In genomic region chr6:4358414-4359107, GRCh38 we compare ENCODE assay signal across 9 cellular contexts.
A peak's percentile ranks its signal among the peaks of the same experiment; 100 is the strongest.
DNase-seq lines count a peak whose midpoint lies in the region; ATAC-seq, FAIRE-seq and TF ChIP-seq lines count a peak whose summit lies in the region.
"Had no signal": no experiment of that assay in that cellular context is flagged by ENCODE, and none has a peak within 500 bp of the region (broad histone marks: within the 10 kb centered on the region; RNA-seq: fewer than 3 reads in every experiment).

No MANE protein-coding gene starts in this region.

- H4K20me1 ChIP-seq in endothelial cell of umbilical vein (replicated peaks; ENCODE audit: control insufficient read depth, extremely low read depth, insufficient read depth, low read length), result no peaks in the 10 kb centered on the region

- H3K36me3 Mint-ChIP-seq in activated CD4-positive, alpha-beta T cell treated with anti-CD3 and anti-CD28 coated beads for 36 hours (ENCODE audit: low read depth), result no peaks in the 10 kb centered on the region

- H3K4me1 ChIP-seq in endothelial cell of umbilical vein (ENCODE audit: control insufficient read depth, extremely low read depth, insufficient read depth, low read length) (peaks cover 14% of the 10 kb centered on the region), mesendoderm (ENCODE audit: control insufficient read depth, low read depth, low read length) (no peaks in the 10 kb centered on the region), thoracic aorta (ENCODE audit: control insufficient read depth in 1 of 2, low read depth in 2 of 2) (peaks cover 7 to 12% of the 10 kb centered on the region in 2 donors)

- H3K9me3 ChIP-seq in endothelial cell of umbilical vein (replicated peaks; ENCODE audit: control insufficient read depth, insufficient read depth, low read length) (no peaks in the 10 kb centered on the region), thoracic aorta (no peaks in the 10 kb centered on the region)

- no peak overlapping the region for H3K4ac ChIP-seq in mesendoderm (ENCODE audit: low read depth, low read length)

- H3K79me2 ChIP-seq in endothelial cell of umbilical vein (ENCODE audit: control insufficient read depth, insufficient read depth, low read length) (no peaks in the 10 kb centered on the region), mesendoderm (ENCODE audit: control insufficient read depth, insufficient read depth, low read length) (no peaks in the 10 kb centered on the region)

- no peak overlapping the region for H3K4me3 ChIP-seq in endothelial cell of umbilical vein (replicated peaks in 1 of 3; ENCODE audit: insufficient read depth in 1 of 3, low read depth in 1 of 3, low read length in 3 of 3)
- H3K4me3 ChIP-seq in mesendoderm (ENCODE audit: low read length), result no peak overlapping the region
- H3K4me3 ChIP-seq in thoracic aorta, result peak overlapping the region; percentile 48

- H3K27me3 ChIP-seq in endothelial cell of umbilical vein (ENCODE audit: control insufficient read depth in 2 of 2, insufficient read depth in 2 of 2, low read length in 2 of 2), result no peaks in the 10 kb centered on the region
- H3K27me3 ChIP-seq in mesendoderm (ENCODE audit: insufficient read depth, low read length, poor library complexity), result no peaks in the 10 kb centered on the region
- H3K27me3 ChIP-seq in thoracic aorta (replicated peaks; ENCODE audit: insufficient read depth), result no peaks in the 10 kb centered on the region

- whole genome bisulfite sequencing in mesendoderm (ENCODE audit: extremely low coverage, insufficient coverage, low lambda C conversion rate), result no CpG with 5 or more reads among the region's 13 CpGs

- intact Hi-C loops in activated CD4-positive, alpha-beta T cell treated with anti-CD3 and anti-CD28 coated beads for 36 hours (cut with DNase I, micrococcal nuclease), result no loop called here
- intact Hi-C loops in endothelial cell of umbilical vein (cut with micrococcal nuclease), result loop anchor here (1.0 to 5.0 kb wide), 4 partner anchors 23 to 645 kb away; no protein-coding TSS in a partner anchor

- H3K56ac ChIP-seq in mesendoderm (ENCODE audit: low read length), result no peak overlapping the region

- no peak for TF ChIP-seq CTCF in endothelial cell of umbilical vein (IDR thresholded peaks at IDR 0.05; ENCODE audit: extremely low read depth in 1 of 2, insufficient read depth in 1 of 2, low read depth in 1 of 2, low read length in 2 of 2)
- TF ChIP-seq CTCF in thoracic aorta (IDR thresholded peaks at IDR 0.05), result no peak

- H3K23ac ChIP-seq in mesendoderm (ENCODE audit: low read length), result no peak overlapping the region

- TF ChIP-seq POLR2A in endothelial cell of umbilical vein (IDR thresholded peaks at IDR 0.05; ENCODE audit: low read depth, low read length), result no peak

- H2AK5ac ChIP-seq in mesendoderm (ENCODE audit: low read length), result no peak overlapping the region

- H3K4me1 Mint-ChIP-seq in activated CD4-positive, alpha-beta T cell treated with anti-CD3 and anti-CD28 coated beads for 36 hours, result no peaks in the 10 kb centered on the region

- H2BK5ac ChIP-seq in mesendoderm (ENCODE audit: low read length), result no peak overlapping the region

- no peaks in the 10 kb centered on the region for H3K9me1 ChIP-seq in endothelial cell of umbilical vein (replicated peaks; ENCODE audit: control insufficient read depth, extremely low read depth, insufficient read depth, low read length)

- H3K27ac Mint-ChIP-seq in activated CD4-positive, alpha-beta T cell treated with anti-CD3 and anti-CD28 coated beads for 36 hours, result no peak overlapping the region

- CTCF ChIA-PET in activated CD4-positive, alpha-beta T cell treated with anti-CD3 and anti-CD28 coated beads for 36 hours (lab: Charles Lee), result interaction anchor here (0.7 to 1.5 kb wide), 2 partner anchors 76 to 300 kb away, joined by 3 read pairs; no protein-coding TSS in a partner anchor
- CTCF ChIA-PET in endothelial cell of umbilical vein (lab: Charles Lee), result interaction anchor here (1.0 to 2.0 kb wide), 8 partner anchors 8 to 105 kb away, joined by 3 to 6 read pairs (median 4); no protein-coding TSS in a partner anchor

- dilution Hi-C loops in endothelial cell of umbilical vein (cut with MboI; ENCODE audit: extremely low pct_ligation_motif_present, low sequenced_read_pairs), result no loop called here

- no peak overlapping the region for H4K5ac ChIP-seq in mesendoderm (ENCODE audit: low read length)

- no peak overlapping the region for H3K4me3 Mint-ChIP-seq in activated CD4-positive, alpha-beta T cell treated with anti-CD3 and anti-CD28 coated beads for 36 hours

- H3K27me3 Mint-ChIP-seq in activated CD4-positive, alpha-beta T cell treated with anti-CD3 and anti-CD28 coated beads for 36 hours, result peaks cover 10% of the 10 kb centered on the region

- H3K36me3 ChIP-seq in endothelial cell of umbilical vein (ENCODE audit: control insufficient read depth in 2 of 2, extremely low read depth in 1 of 2, insufficient read depth in 2 of 2, low read length in 2 of 2), result no peaks in the 10 kb centered on the region
- no peaks in the 10 kb centered on the region for H3K36me3 ChIP-seq in mesendoderm (ENCODE audit: control insufficient read depth, insufficient read depth, low read length)
- H3K36me3 ChIP-seq in thoracic aorta, result no peaks in the 10 kb centered on the region

- no peak overlapping the region for H2BK15ac ChIP-seq in mesendoderm (replicated peaks; ENCODE audit: low read depth)

- H3K4me2 ChIP-seq in endothelial cell of umbilical vein (ENCODE audit: insufficient read depth, low read length) (peak overlapping the region; percentile 32), mesendoderm (ENCODE audit: low read length) (no peak overlapping the region)

- H3K27ac ChIP-seq in endothelial cell of umbilical vein (ENCODE audit: insufficient read depth, low read depth, low read length) (peak overlapping the region; percentile 88), mesendoderm (ENCODE audit: low read depth, low read length) (no peak overlapping the region), thoracic aorta (peak overlapping the region; percentile 92 to 96)

- no TSS peak for BruUV-seq in endothelial cell of umbilical vein (replicated peaks; lab: Mats Ljungman, UMichigan)

- no peak overlapping the region for H2BK120ac ChIP-seq in mesendoderm (ENCODE audit: low read depth, low read length)

- H3K9me3 Mint-ChIP-seq in activated CD4-positive, alpha-beta T cell treated with anti-CD3 and anti-CD28 coated beads for 36 hours (ENCODE audit: low read depth), result no peaks in the 10 kb centered on the region

- ATAC-seq in activated CD4-positive, alpha-beta T cell treated with anti-CD3 and anti-CD28 coated beads for 36 hours, result peak; percentile 87
- ATAC-seq in thoracic aorta (ENCODE audit: insufficient number of reproducible peaks, low FRiP score, low read depth) (peak; percentile 99), HG03196 (IDR thresholded peaks at IDR 0.05; ENCODE audit: unreplicated experiment) (no peak)

- DNase-seq in activated CD4-positive, alpha-beta T cell treated with anti-CD3 and anti-CD28 coated beads for 36 hours, result peak; percentile 72
- DNase-seq in activated CD4-positive, alpha-beta T cell treated with anti-CD3 and anti-CD28 coated beads for 4 hours, result no peak
- peak; percentile 100 for DNase-seq in RKO (ENCODE audit: low spot score)
- peak; percentile 99 for DNase-seq in endothelial cell of umbilical vein (ENCODE audit: low read depth, low spot score)
- DNase-seq in mesendoderm, result peak; percentile 97
- DNase-seq in thoracic aorta (ENCODE audit: low spot score), result peak; percentile 96
- no peak for DNase-seq in DMS114 treated with DMSO at 0.1 percent for 48 hours (lab: John Stamatoyannopoulos, UW; ENCODE audit: unreplicated experiment)

- peak overlapping the region; percentile 1 for H3K18ac ChIP-seq in mesendoderm (ENCODE audit: low read length)

- H3K79me1 ChIP-seq in mesendoderm (ENCODE audit: low read length), result no peaks in the 10 kb centered on the region

- H2AFZ ChIP-seq in endothelial cell of umbilical vein (ENCODE audit: low read depth, low read length), result peak overlapping the region; percentile 69

- peak; percentile 100 for FAIRE-seq in endothelial cell of umbilical vein (lab: Jason Lieb, UNC)
- FAIRE-seq: G401.6 had no signal

- no peak overlapping the region for H4K8ac ChIP-seq in mesendoderm (ENCODE audit: low read depth, low read length)

- peak overlapping the region; percentile 66 for H3K9ac ChIP-seq in endothelial cell of umbilical vein (replicated peaks; ENCODE audit: extremely low read depth, insufficient read depth, low read length)
- no peak overlapping the region for H3K9ac ChIP-seq in mesendoderm (ENCODE audit: low read length)

- POLR2A ChIA-PET in activated CD4-positive, alpha-beta T cell treated with anti-CD3 and anti-CD28 coated beads for 36 hours (lab: Charles Lee), result no interaction called here
- POLR2A ChIA-PET in endothelial cell of umbilical vein (lab: Charles Lee), result no interaction called here

TF ChIP-seq in endothelial cell of umbilical vein, 7 proteins besides CTCF, POLR2A, EP300 and RAD21:
- TF ChIP-seq EZH2 (IDR thresholded peaks at IDR 0.05; ENCODE audit: borderline replicate concordance, low read depth, low read length, severe bottlenecking) (no peak), GATA2 (IDR thresholded peaks at IDR 0.05; ENCODE audit: insufficient read depth, insufficient read length, low read depth, low read length) (peak; percentile 73), POLR2AphosphoS5 (IDR thresholded peaks at IDR 0.05; ENCODE audit: insufficient read depth, low read depth, low read length) (peak; percentile 90), FOS (IDR thresholded peaks at IDR 0.05; ENCODE audit: borderline replicate concordance, insufficient read depth, low read length) (peak; percentile 99), MAX (IDR thresholded peaks at IDR 0.05; ENCODE audit: insufficient read depth, insufficient read length) (no peak), MYC (IDR thresholded peaks at IDR 0.05; ENCODE audit: low read depth, low read length) (peak; percentile 27), JUN (IDR thresholded peaks at IDR 0.05; ENCODE audit: borderline replicate concordance, insufficient read depth, insufficient read length, low read depth) (peak; percentile 96)

Comparison
In these comparisons a context has a peak if more than half of its experiments do, and no peak if none do; other contexts are left out.
1. DNase-seq: peak in activated CD4-positive, alpha-beta T cell treated with anti-CD3 and anti-CD28 coated beads for 36 hours (single experiment), RKO (single experiment), endothelial cell of umbilical vein (single experiment), mesendoderm (single experiment) and thoracic aorta (single experiment); none in activated CD4-positive, alpha-beta T cell treated with anti-CD3 and anti-CD28 coated beads for 4 hours (0 of 2) and DMS114 treated with DMSO at 0.1 percent for 48 hours (single experiment).